Comparison of ENCODE assay signal across 8 cellular contexts in the genomic region with DNA sequence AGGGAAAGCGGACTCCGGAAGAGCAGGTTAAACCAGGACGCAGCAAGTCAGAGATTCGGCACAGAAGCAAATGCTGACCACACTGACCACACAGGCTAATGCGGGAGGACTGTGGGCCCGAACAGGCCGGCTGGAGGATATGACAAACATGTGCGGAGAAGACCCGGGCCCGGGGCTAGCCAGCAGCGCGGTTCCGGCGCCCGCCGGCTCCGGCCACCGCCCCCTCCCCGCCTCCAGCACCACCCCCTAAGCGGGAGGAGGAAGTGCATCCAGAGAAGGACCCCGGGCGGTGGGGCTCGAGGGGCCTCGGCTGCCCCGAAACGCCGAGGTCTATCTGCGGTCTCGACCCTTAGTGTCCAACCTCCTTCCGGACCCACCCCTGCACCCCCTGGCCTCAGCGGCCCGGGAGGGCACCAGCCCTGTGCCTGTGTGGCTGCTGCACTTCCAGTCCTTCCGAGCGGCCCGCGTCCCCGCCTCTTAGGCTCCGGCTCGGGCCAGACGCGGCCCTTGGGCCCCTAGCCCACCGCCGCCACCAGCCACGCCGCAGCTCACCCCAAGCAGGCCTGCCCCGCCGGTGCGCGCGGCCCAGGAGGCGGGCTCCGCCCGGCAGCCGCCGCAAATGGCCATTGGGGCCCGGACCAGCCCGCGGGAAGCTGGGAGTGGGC. TPM values are rescaled to one million over a fixed set of nuclear protein-coding genes. Genes with fewer than 3 reads are reported as not detected.
DNase-seq lines count a peak whose midpoint lies in the region; ATAC-seq and TF ChIP-seq lines count a peak whose summit lies in the region.

No MANE protein-coding gene starts in this region.

- peaks cover 21% of the 10 kb centered on the region for H3K36me3 ChIP-seq in WERI-Rb-1
- no peaks in the 10 kb centered on the region for H3K36me3 ChIP-seq in kidney epithelial cell (ENCODE audit: control insufficient read depth, insufficient read depth, low read length)

- no peak for TF ChIP-seq CTCF in WERI-Rb-1 (IDR thresholded peaks at IDR 0.05; ENCODE audit: low read depth, low read length)
- TF ChIP-seq CTCF in kidney epithelial cell (IDR thresholded peaks at IDR 0.05; ENCODE audit: insufficient read depth, low read length, poor library complexity, severe bottlenecking) = no peak

- DNase-seq in GF-D8 (lab: John Stamatoyannopoulos, UW) = peak; percentile 36
- peak; percentile 48 to 56 for DNase-seq in Kasumi-1 (lab: John Stamatoyannopoulos, UW)
- DNase-seq in WERI-Rb-1 = peak; percentile 80
- DNase-seq in cerebellar cortex (ENCODE audit: low spot score) = peak; percentile 48
- no peak for DNase-seq in kidney epithelial cell (ENCODE audit: low read depth)
- DNase-seq in stimulated activated CD4-positive, alpha-beta T cell treated with anti-CD3 and anti-CD28 coated beads, Interleukin-15, amount 100 ng/mL, for 48 hours (ENCODE audit: low read depth in 2 of 2) = peak; percentile 15 to 19
- no peak for DNase-seq in NCI-H2171 treated with DMSO at 0.1 percent for 48 hours (lab: John Stamatoyannopoulos, UW)

- peak; percentile 21 for ATAC-seq in GM21786 (IDR thresholded peaks at IDR 0.05; ENCODE audit: unreplicated experiment)

- peak overlapping the region; percentile 88 for H3K27ac ChIP-seq in WERI-Rb-1

- H3K27me3 ChIP-seq in WERI-Rb-1 (ENCODE audit: insufficient read depth, low read depth, severe bottlenecking) = no peaks in the 10 kb centered on the region
- H3K27me3 ChIP-seq in kidney epithelial cell (ENCODE audit: control insufficient read depth, insufficient read depth, low read length) = no peaks in the 10 kb centered on the region

- H3K4me3 ChIP-seq in WERI-Rb-1 (ENCODE audit: low read depth, low read length) (peak overlapping the region; percentile 87), kidney epithelial cell (ENCODE audit: low read depth, low read length) (peak overlapping the region; percentile 61)

- H3K9me3 ChIP-seq in WERI-Rb-1 (ENCODE audit: severe bottlenecking) = no peaks in the 10 kb centered on the region

RNA-seq across cellular contexts. Expression of a gene that starts 2.1 kb away (rescaled TPM):
- 21.6 and 22.9 TPM in 2 replicates for total RNA-seq in kidney epithelial cell

Comparison
In these comparisons a context has a peak if more than half of its experiments do, and no peak if none do; other contexts are left out.
1. DNase-seq: peak in GF-D8 (single experiment), Kasumi-1 (2 of 2), WERI-Rb-1 (single experiment), cerebellar cortex (single experiment) and stimulated activated CD4-positive, alpha-beta T cell treated with anti-CD3 and anti-CD28 coated beads, Interleukin-15, amount 100 ng/mL, for 48 hours (2 of 2); none in kidney epithelial cell (single experiment) and NCI-H2171 treated with DMSO at 0.1 percent for 48 hours (single experiment).